Comparison of ENCODE assay signal across 20 cellular contexts in the genomic region with DNA sequence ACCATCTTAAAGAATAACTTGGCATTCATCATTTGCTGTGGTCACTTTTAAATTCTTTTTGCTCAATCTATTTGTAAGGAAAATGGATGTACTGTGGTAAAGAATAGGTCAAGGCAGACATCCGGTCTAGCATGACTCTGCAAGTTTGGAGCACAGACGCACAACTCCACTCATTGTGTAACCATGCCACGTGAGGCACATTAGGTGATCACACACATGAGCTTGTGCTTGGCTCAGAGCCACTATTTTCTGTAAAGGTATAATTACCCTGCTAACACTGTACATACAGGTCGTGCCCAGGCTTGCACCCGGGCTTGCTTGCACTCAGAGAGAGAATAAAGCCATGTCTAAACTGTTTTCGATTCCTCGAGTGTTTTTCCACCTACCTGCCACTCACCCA.
DNase-seq lines count a peak whose midpoint lies in the region; ATAC-seq, FAIRE-seq and TF ChIP-seq lines count a peak whose summit lies in the region.
"Had no signal": no experiment of that assay in that cellular context is flagged by ENCODE, and none has a peak within 500 bp of the region (broad histone marks: within the 10 kb centered on the region; RNA-seq: fewer than 3 reads in every experiment).

No MANE protein-coding gene starts in this region.

- H3K9me3 Mint-ChIP-seq in WTC11, result peaks cover 13% of the 10 kb centered on the region

- no peak overlapping the region for H3K27ac Mint-ChIP-seq in WTC11
- H3K27ac Mint-ChIP-seq: endodermal cell had no signal

- TF ChIP-seq CTCF in epithelial cell of esophagus (IDR thresholded peaks at IDR 0.05; ENCODE audit: insufficient read depth, low read depth, low read length, missing control alignments) (no peak), WTC11 (IDR thresholded peaks at IDR 0.05) (no peak)

- peak; percentile 31 for FAIRE-seq in HTR-8/SVneo (lab: Jason Lieb, UNC)

- CTCF ChIA-PET in WTC11 (lab: Charles Lee), result no interaction called here

- ATAC-seq in WTC11, result no peak
- ATAC-seq: left colon had no signal

- POLR2A ChIA-PET in WTC11 (lab: Charles Lee), result no interaction called here

- H3K4me3 Mint-ChIP-seq in WTC11, result no peak overlapping the region
- H3K4me3 Mint-ChIP-seq: endodermal cell, neural crest cell had no signal

- no peaks in the 10 kb centered on the region for H3K27me3 Mint-ChIP-seq in WTC11 (ENCODE audit: low read depth)

- H3K4me3 ChIP-seq in epithelial cell of esophagus (ENCODE audit: low read length), result no peak overlapping the region
- H3K4me3 ChIP-seq: BLaER1 treated with 17β-estradiol and CSF1 and Interleukin-3, amounts not matched to agents 10 nM and 100 nM; HAP-1; SK-N-MC; thyroid gland had no signal

- no peaks in the 10 kb centered on the region for H3K4me1 Mint-ChIP-seq in WTC11
- H3K4me1 Mint-ChIP-seq: endodermal cell, neural crest cell had no signal

- no peaks in the 10 kb centered on the region for H3K36me3 Mint-ChIP-seq in WTC11

- DNase-seq in DMS153 (lab: John Stamatoyannopoulos, UW) (peak; percentile 96), HTR-8/SVneo (ENCODE audit: insufficient read length, low spot score) (no peak), NCI-H748 (lab: John Stamatoyannopoulos, UW; ENCODE audit: unreplicated experiment) (peak; percentile 99), epithelial cell of esophagus (ENCODE audit: low read depth) (peak; percentile 99), WTC11 (ENCODE audit: low spot score) (no peak), anterior cingulate cortex (lab: John Stamatoyannopoulos, UW) (no peak)
- DNase-seq in central memory CD4-positive, alpha-beta T cell, result no peak
- DNase-seq: activated CD4-positive, alpha-beta T cell treated with anti-CD3 and anti-CD28 coated beads for 1 hour; endodermal cell; foreskin fibroblast; Karpas-422; left colon; NCI-H187 treated with DMSO at 0.1 percent for 48 hours; stimulated activated CD4-positive, alpha-beta T cell treated with anti-CD3 and anti-CD28 coated beads, Interleukin-12 subunit alpha, Interleukin-12 subunit beta, amount 100 ng/mL, for 4 hours; T1000; thyroid gland had no signal

TF ChIP-seq in WTC11, 78 proteins besides CTCF, POLR2A, EP300 and RAD21:
- TF ChIP-seq FOXK1 (CRISPR knock-in tag; IDR thresholded peaks at IDR 0.05) (no peak), TCF7 (CRISPR knock-in tag; IDR thresholded peaks at IDR 0.05; ENCODE audit: low read depth) (no peak), ZNF263 (CRISPR knock-in tag; IDR thresholded peaks at IDR 0.05; ENCODE audit: low read depth) (no peak), ATF1 (CRISPR knock-in tag; IDR thresholded peaks at IDR 0.05) (no peak)
- TF ChIP-seq, protein P1, sequence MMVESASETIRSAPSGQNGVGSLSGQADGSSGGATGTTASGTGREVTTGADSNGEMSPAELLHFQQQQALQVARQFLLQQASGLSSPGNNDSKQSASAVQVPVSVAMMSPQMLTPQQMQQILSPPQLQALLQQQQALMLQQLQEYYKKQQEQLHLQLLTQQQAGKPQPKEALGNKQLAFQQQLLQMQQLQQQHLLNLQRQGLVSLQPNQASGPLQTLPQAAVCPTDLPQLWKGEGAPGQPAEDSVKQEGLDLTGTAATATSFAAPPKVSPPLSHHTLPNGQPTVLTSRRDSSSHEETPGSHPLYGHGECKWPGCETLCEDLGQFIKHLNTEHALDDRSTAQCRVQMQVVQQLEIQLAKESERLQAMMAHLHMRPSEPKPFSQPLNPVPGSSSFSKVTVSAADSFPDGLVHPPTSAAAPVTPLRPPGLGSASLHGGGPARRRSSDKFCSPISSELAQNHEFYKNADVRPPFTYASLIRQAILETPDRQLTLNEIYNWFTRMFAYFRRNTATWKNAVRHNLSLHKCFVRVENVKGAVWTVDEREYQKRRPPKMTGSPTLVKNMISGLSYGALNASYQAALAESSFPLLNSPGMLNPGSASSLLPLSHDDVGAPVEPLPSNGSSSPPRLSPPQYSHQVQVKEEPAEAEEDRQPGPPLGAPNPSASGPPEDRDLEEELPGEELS (CRISPR knock-in tag; IDR thresholded peaks at IDR 0.05), result no peak
- TF ChIP-seq, protein P2, sequence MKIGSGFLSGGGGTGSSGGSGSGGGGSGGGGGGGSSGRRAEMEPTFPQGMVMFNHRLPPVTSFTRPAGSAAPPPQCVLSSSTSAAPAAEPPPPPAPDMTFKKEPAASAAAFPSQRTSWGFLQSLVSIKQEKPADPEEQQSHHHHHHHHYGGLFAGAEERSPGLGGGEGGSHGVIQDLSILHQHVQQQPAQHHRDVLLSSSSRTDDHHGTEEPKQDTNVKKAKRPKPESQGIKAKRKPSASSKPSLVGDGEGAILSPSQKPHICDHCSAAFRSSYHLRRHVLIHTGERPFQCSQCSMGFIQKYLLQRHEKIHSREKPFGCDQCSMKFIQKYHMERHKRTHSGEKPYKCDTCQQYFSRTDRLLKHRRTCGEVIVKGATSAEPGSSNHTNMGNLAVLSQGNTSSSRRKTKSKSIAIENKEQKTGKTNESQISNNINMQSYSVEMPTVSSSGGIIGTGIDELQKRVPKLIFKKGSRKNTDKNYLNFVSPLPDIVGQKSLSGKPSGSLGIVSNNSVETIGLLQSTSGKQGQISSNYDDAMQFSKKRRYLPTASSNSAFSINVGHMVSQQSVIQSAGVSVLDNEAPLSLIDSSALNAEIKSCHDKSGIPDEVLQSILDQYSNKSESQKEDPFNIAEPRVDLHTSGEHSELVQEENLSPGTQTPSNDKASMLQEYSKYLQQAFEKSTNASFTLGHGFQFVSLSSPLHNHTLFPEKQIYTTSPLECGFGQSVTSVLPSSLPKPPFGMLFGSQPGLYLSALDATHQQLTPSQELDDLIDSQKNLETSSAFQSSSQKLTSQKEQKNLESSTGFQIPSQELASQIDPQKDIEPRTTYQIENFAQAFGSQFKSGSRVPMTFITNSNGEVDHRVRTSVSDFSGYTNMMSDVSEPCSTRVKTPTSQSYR (CRISPR knock-in tag; IDR thresholded peaks at IDR 0.05), result no peak
- TF ChIP-seq, protein P3, sequence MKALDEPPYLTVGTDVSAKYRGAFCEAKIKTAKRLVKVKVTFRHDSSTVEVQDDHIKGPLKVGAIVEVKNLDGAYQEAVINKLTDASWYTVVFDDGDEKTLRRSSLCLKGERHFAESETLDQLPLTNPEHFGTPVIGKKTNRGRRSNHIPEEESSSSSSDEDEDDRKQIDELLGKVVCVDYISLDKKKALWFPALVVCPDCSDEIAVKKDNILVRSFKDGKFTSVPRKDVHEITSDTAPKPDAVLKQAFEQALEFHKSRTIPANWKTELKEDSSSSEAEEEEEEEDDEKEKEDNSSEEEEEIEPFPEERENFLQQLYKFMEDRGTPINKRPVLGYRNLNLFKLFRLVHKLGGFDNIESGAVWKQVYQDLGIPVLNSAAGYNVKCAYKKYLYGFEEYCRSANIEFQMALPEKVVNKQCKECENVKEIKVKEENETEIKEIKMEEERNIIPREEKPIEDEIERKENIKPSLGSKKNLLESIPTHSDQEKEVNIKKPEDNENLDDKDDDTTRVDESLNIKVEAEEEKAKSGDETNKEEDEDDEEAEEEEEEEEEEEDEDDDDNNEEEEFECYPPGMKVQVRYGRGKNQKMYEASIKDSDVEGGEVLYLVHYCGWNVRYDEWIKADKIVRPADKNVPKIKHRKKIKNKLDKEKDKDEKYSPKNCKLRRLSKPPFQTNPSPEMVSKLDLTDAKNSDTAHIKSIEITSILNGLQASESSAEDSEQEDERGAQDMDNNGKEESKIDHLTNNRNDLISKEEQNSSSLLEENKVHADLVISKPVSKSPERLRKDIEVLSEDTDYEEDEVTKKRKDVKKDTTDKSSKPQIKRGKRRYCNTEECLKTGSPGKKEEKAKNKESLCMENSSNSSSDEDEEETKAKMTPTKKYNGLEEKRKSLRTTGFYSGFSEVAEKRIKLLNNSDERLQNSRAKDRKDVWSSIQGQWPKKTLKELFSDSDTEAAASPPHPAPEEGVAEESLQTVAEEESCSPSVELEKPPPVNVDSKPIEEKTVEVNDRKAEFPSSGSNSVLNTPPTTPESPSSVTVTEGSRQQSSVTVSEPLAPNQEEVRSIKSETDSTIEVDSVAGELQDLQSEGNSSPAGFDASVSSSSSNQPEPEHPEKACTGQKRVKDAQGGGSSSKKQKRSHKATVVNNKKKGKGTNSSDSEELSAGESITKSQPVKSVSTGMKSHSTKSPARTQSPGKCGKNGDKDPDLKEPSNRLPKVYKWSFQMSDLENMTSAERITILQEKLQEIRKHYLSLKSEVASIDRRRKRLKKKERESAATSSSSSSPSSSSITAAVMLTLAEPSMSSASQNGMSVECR (CRISPR knock-in tag; IDR thresholded peaks at IDR 0.05; ENCODE audit: borderline replicate concordance), result no peak
- TF ChIP-seq, protein P4, sequence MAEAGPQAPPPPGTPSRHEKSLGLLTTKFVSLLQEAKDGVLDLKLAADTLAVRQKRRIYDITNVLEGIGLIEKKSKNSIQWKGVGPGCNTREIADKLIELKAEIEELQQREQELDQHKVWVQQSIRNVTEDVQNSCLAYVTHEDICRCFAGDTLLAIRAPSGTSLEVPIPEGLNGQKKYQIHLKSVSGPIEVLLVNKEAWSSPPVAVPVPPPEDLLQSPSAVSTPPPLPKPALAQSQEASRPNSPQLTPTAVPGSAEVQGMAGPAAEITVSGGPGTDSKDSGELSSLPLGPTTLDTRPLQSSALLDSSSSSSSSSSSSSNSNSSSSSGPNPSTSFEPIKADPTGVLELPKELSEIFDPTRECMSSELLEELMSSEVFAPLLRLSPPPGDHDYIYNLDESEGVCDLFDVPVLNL (CRISPR knock-in tag; IDR thresholded peaks at IDR 0.05; ENCODE audit: borderline replicate concordance, low read depth), result no peak
- TF ChIP-seq, protein P5, sequence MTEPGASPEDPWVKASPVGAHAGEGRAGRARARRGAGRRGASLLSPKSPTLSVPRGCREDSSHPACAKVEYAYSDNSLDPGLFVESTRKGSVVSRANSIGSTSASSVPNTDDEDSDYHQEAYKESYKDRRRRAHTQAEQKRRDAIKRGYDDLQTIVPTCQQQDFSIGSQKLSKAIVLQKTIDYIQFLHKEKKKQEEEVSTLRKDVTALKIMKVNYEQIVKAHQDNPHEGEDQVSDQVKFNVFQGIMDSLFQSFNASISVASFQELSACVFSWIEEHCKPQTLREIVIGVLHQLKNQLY (CRISPR knock-in tag; IDR thresholded peaks at IDR 0.05), result no peak

Comparison
In these comparisons a context has a peak if more than half of its experiments do, and no peak if none do; other contexts are left out.
1. DNase-seq: peak in DMS153 (single experiment), NCI-H748 (single experiment) and epithelial cell of esophagus (single experiment); none in HTR-8/SVneo (single experiment), central memory CD4-positive, alpha-beta T cell (single experiment), WTC11 (single experiment) and anterior cingulate cortex (0 of 58).